ENCODE assay signal across 8 cellular contexts in the genomic region with DNA sequence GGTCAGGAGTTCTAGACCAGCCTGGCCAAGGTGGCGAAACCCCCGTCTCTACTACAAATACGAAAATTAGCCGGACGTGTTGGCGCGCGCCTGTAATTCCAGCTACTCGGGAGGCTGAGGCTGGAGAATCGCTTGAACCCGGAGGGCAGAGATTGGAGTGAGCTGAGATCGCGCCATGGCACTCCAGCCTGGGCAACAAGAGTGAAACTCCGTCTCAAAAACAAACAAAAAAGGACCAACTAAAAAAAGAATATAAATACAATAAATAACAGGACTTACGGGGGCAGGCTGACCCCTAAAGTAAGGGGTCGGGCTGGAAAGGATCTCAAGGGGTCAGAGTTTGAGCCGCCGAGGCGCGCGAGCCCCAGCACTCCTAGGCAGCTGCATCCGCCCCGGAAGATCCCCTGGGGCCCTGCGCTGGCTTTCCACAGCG. TPM values are rescaled to one million over a fixed set of nuclear protein-coding genes. Genes with fewer than 3 reads are reported as not detected.
DNase-seq lines count a peak whose midpoint lies in the region; ATAC-seq, FAIRE-seq and TF ChIP-seq lines count a peak whose summit lies in the region.

No MANE protein-coding gene starts in this region.

- intact Hi-C loops in heart right ventricle (cut with DNase I), result loop anchor here (1.0 to 10.0 kb wide), 12 partner anchors 37 to 330 kb away; partner anchors contain the start of genes PTK6 (in 3 of the 10), GMEB2 (in 2 of the 10), ARFRP1 (in 1 of the 10) and RTEL1 (in 1 of the 10)
- intact Hi-C loops in Right ventricle myocardium superior (cut with DNase I), result loop anchor here (5.0 kb wide), 2 partner anchors 37 to 77 kb away; no protein-coding TSS in a partner anchor
- intact Hi-C loops in GM12878 (cut with micrococcal nuclease; ENCODE audit: unreplicated experiment), result loop anchor here (1.0 to 10.0 kb wide), 5 partner anchors 78 to 326 kb away; partner anchors contain the start of genes ARFRP1 and LIME1
- intact Hi-C loops in aorta (cut with DNase I), result loop anchor here (2.0 to 5.0 kb wide), 3 partner anchors 77 to 327 kb away; partner anchors contain the start of gene PTK6 (in 1 of the 2)

- in situ Hi-C loops in GM12878 (cut with MboI), result no loop called here

- H4K5ac ChIP-seq in mesendoderm (ENCODE audit: low read length), result no peak overlapping the region

- DNase-seq in heart right ventricle (no peak), Right ventricle myocardium superior (no peak), GM12878 (ENCODE audit: low read depth, low spot score) (no peak), mesendoderm (no peak), aorta (no peak), NCI-H446 (lab: John Stamatoyannopoulos, UW) (no peak)

- H2BK120ac ChIP-seq in mesendoderm (ENCODE audit: low read depth, low read length), result no peak overlapping the region

- peak overlapping the region; percentile 54 for H3K18ac ChIP-seq in mesendoderm (ENCODE audit: low read length)

- CTCF ChIA-PET in GM12878 (lab: Yijun Ruan, JAX), result interaction anchor here (0.8 to 4.4 kb wide), 20 partner anchors 13 to 326 kb away, joined by 3 to 38 read pairs (median 6); partner anchors contain the start of genes ARFRP1, HELZ2, LIME1 and PRPF6

- peak overlapping the region; percentile 82 for H3K9ac ChIP-seq in GM12878 (ENCODE audit: control insufficient read depth, insufficient read depth, low read length)
- peak overlapping the region; percentile 94 for H3K9ac ChIP-seq in mesendoderm (ENCODE audit: low read length)

- POLR2A ChIA-PET in GM12878 (lab: Charles Lee), result interaction anchor here (0.8 to 1.8 kb wide), 7 partner anchors 32 to 327 kb away, joined by 3 to 6 read pairs (median 4); partner anchors contain the start of genes ARFRP1, LIME1, PRPF6 and RTEL1

- no peak overlapping the region for H3K23ac ChIP-seq in mesendoderm (ENCODE audit: low read length)

- TF ChIP-seq CTCF in heart right ventricle (IDR thresholded peaks at IDR 0.05) (peak in 1 of 9 donors; percentile 0), GM12878 (IDR thresholded peaks at IDR 0.05 in 2 of 3, conservative IDR thresholded peaks at IDR 0.05 in 1 of 3; ENCODE audit: control insufficient read depth in 2 of 3, extremely low read depth in 1 of 3, insufficient read depth in 1 of 3, low read depth in 3 of 3, low read length in 3 of 3) (no peak)

- TF ChIP-seq RAD21 in GM12878 (IDR thresholded peaks at IDR 0.05; ENCODE audit: insufficient read depth, low read depth, low read length), result no peak

- no peaks in the 10 kb centered on the region for H4K20me1 ChIP-seq in GM12878 (ENCODE audit: control insufficient read depth, insufficient read depth)

- H3K4ac ChIP-seq in mesendoderm (ENCODE audit: low read depth, low read length), result peak overlapping the region; percentile 28

- no peak for TF ChIP-seq POLR2A in GM12878 (IDR thresholded peaks at IDR 0.05; ENCODE audit: low read depth, low read length)

- H2AK5ac ChIP-seq in mesendoderm (ENCODE audit: low read length), result no peak overlapping the region

- H3K9me3 ChIP-seq in heart right ventricle, result no peaks in the 10 kb centered on the region
- H3K9me3 ChIP-seq in GM12878 (replicated peaks; ENCODE audit: control insufficient read depth, insufficient read depth, low read length), result no peaks in the 10 kb centered on the region
- no peaks in the 10 kb centered on the region for H3K9me3 ChIP-seq in aorta (ENCODE audit: control insufficient read depth, low read length)

- peak overlapping the region; percentile 67 for H4K8ac ChIP-seq in mesendoderm (ENCODE audit: low read depth, low read length)

- BruUV-seq in GM12878 (replicated peaks; lab: Mats Ljungman, UMichigan), result no TSS peak

- no peaks in the 10 kb centered on the region for H3K27me3 ChIP-seq in heart right ventricle
- H3K27me3 ChIP-seq in GM12878 (replicated peaks in 1 of 2; ENCODE audit: control insufficient read depth in 2 of 2, insufficient read depth in 2 of 2, low read length in 1 of 2), result no peaks in the 10 kb centered on the region
- H3K27me3 ChIP-seq in mesendoderm (ENCODE audit: insufficient read depth, low read length, poor library complexity), result no peaks in the 10 kb centered on the region
- H3K27me3 ChIP-seq in aorta (ENCODE audit: control insufficient read depth in 1 of 2, insufficient read depth in 2 of 2, low read length in 1 of 2), result no peaks in the 10 kb centered on the region

- H3K27ac ChIP-seq in heart right ventricle (peak overlapping the region; percentile 51 to 98 (median 94)), GM12878 (ENCODE audit: control insufficient read depth, insufficient read depth) (peak overlapping the region; percentile 90), mesendoderm (ENCODE audit: low read depth, low read length) (peak overlapping the region; percentile 79), aorta (ENCODE audit: low read depth in 1 of 2, low read length in 2 of 2) (no peak overlapping the region)

- no peak overlapping the region for H2BK5ac ChIP-seq in mesendoderm (ENCODE audit: low read length)

- WGBS in heart right ventricle, 2 donors, result 0 to 1% methylated on average over 25 of the region's 25 CpGs
- WGBS in GM12878 (ENCODE audit: insufficient coverage, insufficient replicate concordance, low lambda C conversion rate, missing lambda C conversion rate), result under 1% methylated on average over 25 of the region's 25 CpGs
- no CpG with 5 or more reads among the region's 25 CpGs for WGBS in mesendoderm (ENCODE audit: extremely low coverage, insufficient coverage, low lambda C conversion rate)
- WGBS in aorta, 2 donors, result 0% methylated on average over 25 of the region's 25 CpGs

- RAD21 ChIA-PET in GM12878 (lab: Charles Lee; ENCODE audit: unreplicated experiment), result interaction anchor here (0.8 to 3.2 kb wide), 25 partner anchors 14 to 327 kb away, joined by 3 to 18 read pairs (median 4); partner anchors contain the start of genes ARFRP1, LIME1, PTK6 and RTEL1

- peaks cover 33% of the 10 kb centered on the region for H3K79me2 ChIP-seq in GM12878 (ENCODE audit: control insufficient read depth, insufficient read depth, low read length)
- H3K79me2 ChIP-seq in mesendoderm (ENCODE audit: control insufficient read depth, insufficient read depth, low read length), result peaks cover 22% of the 10 kb centered on the region

- H3K36me3 ChIP-seq in heart right ventricle (peaks cover 0 to 36% (median 14%) of the 10 kb centered on the region in 9 donors), GM12878 (ENCODE audit: control insufficient read depth in 2 of 2, insufficient read depth in 2 of 2, low read length in 1 of 2) (peaks cover 4 to 6% of the 10 kb centered on the region in 2 experiments; a peak in 3 of 4 replicates), mesendoderm (ENCODE audit: control insufficient read depth, insufficient read depth, low read length) (peaks cover 5% of the 10 kb centered on the region), aorta (ENCODE audit: control insufficient read depth in 1 of 2, insufficient read depth in 2 of 2, low read length in 1 of 2) (peaks cover 0 to 6% of the 10 kb centered on the region in 2 donors)

- no peak overlapping the region for H2BK15ac ChIP-seq in mesendoderm (replicated peaks; ENCODE audit: low read depth)

- no peak for TF ChIP-seq EP300 in GM12878 (IDR thresholded peaks at IDR 0.05; ENCODE audit: borderline replicate concordance in 1 of 2, control insufficient read depth in 1 of 2, low read depth in 2 of 2, low read length in 2 of 2)

- H3K4me1 ChIP-seq in heart right ventricle (peaks cover 6 to 68% (median 36%) of the 10 kb centered on the region in 9 donors), GM12878 (ENCODE audit: control insufficient read depth, insufficient read depth, low read length) (peaks cover 7% of the 10 kb centered on the region), mesendoderm (ENCODE audit: control insufficient read depth, low read depth, low read length) (no peaks in the 10 kb centered on the region), aorta (ENCODE audit: control insufficient read depth in 1 of 2, insufficient read depth in 2 of 2, low read length in 2 of 2) (no peaks in the 10 kb centered on the region)

- no peak for FAIRE-seq in GM12878 (lab: Jason Lieb, UNC)

- peaks cover 14% of the 10 kb centered on the region for H3K79me1 ChIP-seq in mesendoderm (ENCODE audit: low read length)

- ATAC-seq in heart right ventricle (no peak), Right ventricle myocardium superior (ENCODE audit: poor library complexity) (no peak), GM12878 (peak; percentile 0; the same call in 1 of the 3 replicates), aorta (ENCODE audit: low FRiP score) (no peak), GM21825 (IDR thresholded peaks at IDR 0.05; ENCODE audit: unreplicated experiment) (no peak), GM19328 (IDR thresholded peaks at IDR 0.05; ENCODE audit: unreplicated experiment) (no peak)

- H3K4me3 ChIP-seq in heart right ventricle, result peak overlapping the region; percentile 74 to 97 (median 85)
- peak overlapping the region; percentile 96 for H3K4me3 ChIP-seq in GM12878
- H3K4me3 ChIP-seq in mesendoderm (ENCODE audit: low read length), result peak overlapping the region; percentile 82
- H3K4me3 ChIP-seq in aorta (ENCODE audit: low read length in 2 of 2), result peak overlapping the region; percentile 22 to 63

- peak overlapping the region; percentile 89 for H3K56ac ChIP-seq in mesendoderm (ENCODE audit: low read length)

- SMC1A ChIA-PET in GM12878 (lab: Charles Lee; ENCODE audit: uncharacterized antibody, unreplicated experiment), result interaction anchor here (1.1 to 3.5 kb wide), 9 partner anchors 10 to 327 kb away, joined by 3 to 19 read pairs (median 6); partner anchors contain the start of genes ARFRP1, DNAJC5, PTK6 and ZGPAT

- peak overlapping the region; percentile 90 for H2AFZ ChIP-seq in GM12878 (ENCODE audit: control insufficient read depth, low read depth, low read length)

- H3K4me2 ChIP-seq in GM12878 (ENCODE audit: control insufficient read depth, insufficient read depth) (peak overlapping the region; percentile 74), mesendoderm (ENCODE audit: low read length) (peak overlapping the region; percentile 19)

RNA-seq across cellular contexts. Expression of gene TPD52L2, which starts 0.5 kb away (rescaled TPM):
- total RNA-seq in heart right ventricle, result 10 to 100 TPM; 60.1 to 83.0 (median 72.8) TPM
- 100 to 1,000 TPM in 1 of 2 donors, 10 to 100 TPM in 1; 50.6 to 119 TPM for polyA plus RNA-seq in heart right ventricle
- 69.0 TPM for total RNA-seq in Right ventricle myocardium superior
- 29.9 and 30.8 TPM in 2 replicates for total RNA-seq in GM12878 (2013; cell fraction: nucleolus; rRNA removed)
- total RNA-seq in GM12878 (2014; rRNA removed), result 28.4 and 30.4 TPM in 2 replicates
- total RNA-seq in GM12878 (2014; rRNA removed; fragmentation: Illumina TruSeq; extraction: Trizol), result 37.3 and 38.4 TPM in 2 replicates
- 43.4 and 46.2 TPM in 2 replicates for total RNA-seq in GM12878 (2021)
- 27.6 TPM for polyA plus RNA-seq in GM12878 (2011; ENCODE audit: low read depth)
- polyA plus RNA-seq in GM12878 (2011; rRNA removed), result 46.5 and 53.8 TPM in 2 replicates
- 54.9 and 65.7 TPM in 2 replicates for polyA plus RNA-seq in GM12878 (2011; cell fraction: cytosol; rRNA removed)
- polyA plus RNA-seq in GM12878 (2011; cell fraction: nucleus; rRNA removed), result 53.8 and 63.9 TPM in 2 replicates
- polyA plus RNA-seq in GM12878 (2012), result 38.7 and 41.1 TPM in 2 replicates
- 39.2 and 50.2 TPM in 2 replicates for polyA plus RNA-seq in GM12878 (2014; fragmentation: Illumina TruSeq; extraction: Trizol)
- polyA plus RNA-seq in GM12878 (2014; fragmentation: Nextera tagmentation; extraction: Ambion mirVana), result 1 to 10 TPM; 1.6 to 4.1 TPM
- polyA plus RNA-seq in GM12878 (2014; rRNA removed), result 46.5 and 50.8 TPM in 2 replicates
- polyA plus RNA-seq in GM12878 (2016; fragmentation: Nextera tagmentation; extraction: Ambion mirVana), result 10 to 100 TPM; 68.1 to 71.0 TPM
- polyA minus RNA-seq in GM12878 (2011; rRNA and poly(A)+ RNA removed), result 26.4 and 36.3 TPM in 2 replicates
- polyA minus RNA-seq in GM12878 (2011; cell fraction: cytosol; rRNA and poly(A)+ RNA removed), result 51.5 and 53.3 TPM in 2 replicates
- 9.1 and 18.6 TPM in 2 replicates for polyA minus RNA-seq in GM12878 (2011; cell fraction: nucleus; rRNA and poly(A)+ RNA removed)
- 68.0 TPM for polyA plus RNA-seq in mesendoderm (2013, experiment 1 of 2)
- polyA plus RNA-seq in mesendoderm (2013, experiment 2 of 2), result 67.4 TPM
- total RNA-seq in aorta, result 100 to 1,000 TPM in 1 of 2 donors, 10 to 100 TPM in 1; 91.2 to 110 TPM
- polyA plus RNA-seq in aorta, result 100 to 1,000 TPM in 1 of 2 donors, 10 to 100 TPM in 1; 89.8 to 112 TPM

RNA-seq across cellular contexts. Expression of gene ABHD16B, which starts 3.3 kb away (rescaled TPM):
- total RNA-seq in heart right ventricle (not detected), Right ventricle myocardium superior (not detected), GM12878 (2014; rRNA removed) (not detected in 2 replicates), GM12878 (2014; rRNA removed; fragmentation: Illumina TruSeq; extraction: Trizol) (not detected in 2 replicates), GM12878 (2021) (not detected in 2 replicates), aorta (not detected)
- polyA plus RNA-seq in heart right ventricle (under 1 TPM; 0.32 to 0.59 TPM), GM12878 (2011; rRNA removed) (not detected in 2 replicates), GM12878 (2014; fragmentation: Illumina TruSeq; extraction: Trizol) (not detected in 2 replicates), GM12878 (2014; fragmentation: Nextera tagmentation; extraction: Ambion mirVana) (not detected), GM12878 (2014; rRNA removed) (not detected in 2 replicates), GM12878 (2016; fragmentation: Nextera tagmentation; extraction: Ambion mirVana) (under 1 TPM in 1 of 2 experiments, not detected in 1; 0.13 TPM), aorta (under 1 TPM in 1 of 2 donors, not detected in 1; 0.38 TPM)
- total RNA-seq in GM12878 (2013; cell fraction: nucleolus; rRNA removed), result not detected in 2 replicates
- polyA plus RNA-seq in GM12878 (2011; ENCODE audit: low read depth), result not detected
- not detected in 2 replicates for polyA plus RNA-seq in GM12878 (2011; cell fraction: cytosol; rRNA removed)
- not detected in 2 replicates for polyA plus RNA-seq in GM12878 (2011; cell fraction: nucleus; rRNA removed)
- 0.08 TPM in 1 of 2 replicates, not detected in the other for polyA plus RNA-seq in GM12878 (2012)
- polyA minus RNA-seq in GM12878 (2011; rRNA and poly(A)+ RNA removed), result not detected in 2 replicates
- not detected in 2 replicates for polyA minus RNA-seq in GM12878 (2011; cell fraction: cytosol; rRNA and poly(A)+ RNA removed)
- not detected in 2 replicates for polyA minus RNA-seq in GM12878 (2011; cell fraction: nucleus; rRNA and poly(A)+ RNA removed)
- polyA plus RNA-seq in mesendoderm (2013, experiment 1 of 2), result not detected
- not detected for polyA plus RNA-seq in mesendoderm (2013, experiment 2 of 2)

RNA-seq across cellular contexts. Expression of gene DNAJC5, which starts 30.4 kb away (rescaled TPM):
- 10 to 100 TPM; 32.8 to 52.2 (median 38.5) TPM for total RNA-seq in heart right ventricle
- 10 to 100 TPM; 19.5 to 23.8 TPM for polyA plus RNA-seq in heart right ventricle
- total RNA-seq in Right ventricle myocardium superior, result 42.3 TPM
- 32.0 and 39.1 TPM in 2 replicates for total RNA-seq in GM12878 (2013; cell fraction: nucleolus; rRNA removed)
- total RNA-seq in GM12878 (2014; rRNA removed), result 33.7 and 36.0 TPM in 2 replicates
- 16.9 and 17.9 TPM in 2 replicates for total RNA-seq in GM12878 (2014; rRNA removed; fragmentation: Illumina TruSeq; extraction: Trizol)
- total RNA-seq in GM12878 (2021), result 34.6 and 36.8 TPM in 2 replicates
- polyA plus RNA-seq in GM12878 (2011; ENCODE audit: low read depth), result 10.2 TPM
- polyA plus RNA-seq in GM12878 (2011; rRNA removed), result 13.2 and 20.6 TPM in 2 replicates
- 29.7 and 34.3 TPM in 2 replicates for polyA plus RNA-seq in GM12878 (2011; cell fraction: cytosol; rRNA removed)
- 34.3 and 39.2 TPM in 2 replicates for polyA plus RNA-seq in GM12878 (2011; cell fraction: nucleus; rRNA removed)
- polyA plus RNA-seq in GM12878 (2012), result 20.7 and 21.7 TPM in 2 replicates
- 6.1 and 16.0 TPM in 2 replicates for polyA plus RNA-seq in GM12878 (2014; fragmentation: Illumina TruSeq; extraction: Trizol)
- polyA plus RNA-seq in GM12878 (2014; fragmentation: Nextera tagmentation; extraction: Ambion mirVana), result 1 to 10 TPM in 1 of 2 experiments, under 1 TPM in 1; 0.69 to 1.6 TPM
- polyA plus RNA-seq in GM12878 (2014; rRNA removed), result 27.8 and 31.8 TPM in 2 replicates
- polyA plus RNA-seq in GM12878 (2016; fragmentation: Nextera tagmentation; extraction: Ambion mirVana), result 10 to 100 TPM; 11.7 to 16.0 TPM
- 22.3 and 37.0 TPM in 2 replicates for polyA minus RNA-seq in GM12878 (2011; rRNA and poly(A)+ RNA removed)
- polyA minus RNA-seq in GM12878 (2011; cell fraction: cytosol; rRNA and poly(A)+ RNA removed), result 13.5 and 16.1 TPM in 2 replicates
- 7.3 and 14.4 TPM in 2 replicates for polyA minus RNA-seq in GM12878 (2011; cell fraction: nucleus; rRNA and poly(A)+ RNA removed)
- polyA plus RNA-seq in mesendoderm (2013, experiment 1 of 2), result 17.5 TPM
- polyA plus RNA-seq in mesendoderm (2013, experiment 2 of 2), result 17.4 TPM
- 10 to 100 TPM; 34.6 to 38.1 TPM for total RNA-seq in aorta
- polyA plus RNA-seq in aorta, result 10 to 100 TPM; 16.2 to 17.2 TPM

RNA-seq across cellular contexts. Expression of gene ZBTB46, which starts 33.5 kb away (rescaled TPM):
- 10 to 100 TPM; 10.2 to 25.4 (median 14.7) TPM for total RNA-seq in heart right ventricle
- 10 to 100 TPM in 1 of 2 donors, 1 to 10 TPM in 1; 5.6 to 10.3 TPM for polyA plus RNA-seq in heart right ventricle
- 13.5 TPM for total RNA-seq in Right ventricle myocardium superior
- total RNA-seq in GM12878 (2013; cell fraction: nucleolus; rRNA removed), result 7.6 and 7.8 TPM in 2 replicates
- total RNA-seq in GM12878 (2014; rRNA removed), result 0.45 and 0.98 TPM in 2 replicates
- 0.18 and 0.23 TPM in 2 replicates for total RNA-seq in GM12878 (2014; rRNA removed; fragmentation: Illumina TruSeq; extraction: Trizol)
- 0.92 and 1.0 TPM in 2 replicates for total RNA-seq in GM12878 (2021)
- polyA plus RNA-seq in GM12878 (2011; ENCODE audit: low read depth), result 0.45 TPM
- 0.46 and 0.77 TPM in 2 replicates for polyA plus RNA-seq in GM12878 (2011; rRNA removed)
- polyA plus RNA-seq in GM12878 (2011; cell fraction: cytosol; rRNA removed), result 1.3 and 1.6 TPM in 2 replicates
- polyA plus RNA-seq in GM12878 (2011; cell fraction: nucleus; rRNA removed), result 3.2 and 4.5 TPM in 2 replicates
- 1.2 and 1.3 TPM in 2 replicates for polyA plus RNA-seq in GM12878 (2012)
- 0.08 and 0.15 TPM in 2 replicates for polyA plus RNA-seq in GM12878 (2014; fragmentation: Illumina TruSeq; extraction: Trizol)
- under 1 TPM; 0.31 to 0.37 TPM for polyA plus RNA-seq in GM12878 (2014; fragmentation: Nextera tagmentation; extraction: Ambion mirVana)
- polyA plus RNA-seq in GM12878 (2014; rRNA removed), result 0.24 and 0.26 TPM in 2 replicates
- polyA plus RNA-seq in GM12878 (2016; fragmentation: Nextera tagmentation; extraction: Ambion mirVana), result under 1 TPM; 0.21 to 0.43 TPM
- polyA minus RNA-seq in GM12878 (2011; rRNA and poly(A)+ RNA removed), result 7.9 and 9.9 TPM in 2 replicates
- polyA minus RNA-seq in GM12878 (2011; cell fraction: cytosol; rRNA and poly(A)+ RNA removed), result 2.9 and 4.9 TPM in 2 replicates
- 1.6 and 2.5 TPM in 2 replicates for polyA minus RNA-seq in GM12878 (2011; cell fraction: nucleus; rRNA and poly(A)+ RNA removed)
- polyA plus RNA-seq in mesendoderm (2013, experiment 1 of 2), result 4.2 TPM
- polyA plus RNA-seq in mesendoderm (2013, experiment 2 of 2), result 4.3 TPM
- total RNA-seq in aorta, result 10 to 100 TPM; 17.4 to 22.7 TPM
- polyA plus RNA-seq in aorta, result 1 to 10 TPM in 1 of 2 donors, under 1 TPM in 1; 0.50 to 2.1 TPM

Comparison
In these comparisons a context has a peak if more than half of its experiments do, and no peak if none do; other contexts are left out.
1. H3K27ac ChIP-seq: peak in heart right ventricle (10 of 10), GM12878 (single experiment) and mesendoderm (single experiment); none in aorta (0 of 2).
2. H3K4me3 ChIP-seq: peak in every context shown above with its lines; median percentile 96 in GM12878; 85 in heart right ventricle; 82 in mesendoderm; 42 in aorta.